ENCODE assay signal across 6 cellular contexts in genomic region chr1:145995964-145996432, GRCh38. TPM values are rescaled to one million over a fixed set of nuclear protein-coding genes. Genes with fewer than 3 reads are reported as not detected.
DNase-seq lines count a peak whose midpoint lies in the region; ATAC-seq and TF ChIP-seq lines count a peak whose summit lies in the region.

No MANE protein-coding gene starts in this region.

- peaks cover 22% of the 10 kb centered on the region for H4K20me1 ChIP-seq in DOHH2 (ENCODE audit: control insufficient read depth, insufficient read depth, low read depth, low read length)

- DNase-seq in left lung = peak in 1 of 2 donors; percentile 38
- no peak for DNase-seq in kidney tubule cell (ENCODE audit: low spot score)

- H3K4me1 ChIP-seq in DOHH2 (ENCODE audit: control insufficient read depth, low read length) = peaks cover 63% of the 10 kb centered on the region
- H3K4me1 ChIP-seq in left lung = peaks cover 21 to 75% of the 10 kb centered on the region in 2 donors

- ATAC-seq in left lung = peak; percentile 4
- no peak for ATAC-seq in GM19455 (IDR thresholded peaks at IDR 0.05; ENCODE audit: unreplicated experiment)
- no peak for ATAC-seq in HG02642 (IDR thresholded peaks at IDR 0.05; ENCODE audit: poor library complexity, unreplicated experiment)

- H3K27me3 ChIP-seq in DOHH2 (ENCODE audit: control insufficient read depth, low read length) (no peaks in the 10 kb centered on the region), left lung (no peaks in the 10 kb centered on the region)

- peaks cover 32% of the 10 kb centered on the region for H3K79me2 ChIP-seq in DOHH2 (ENCODE audit: control insufficient read depth, low read length)

- intact Hi-C loops in left lung (cut with DNase I) = no loop called here

- peak overlapping the region; percentile 91 for H3K4me3 ChIP-seq in DOHH2 (ENCODE audit: low read length)
- peak overlapping the region; percentile 64 to 96 for H3K4me3 ChIP-seq in left lung

- peak overlapping the region; percentile 79 for H3K4me2 ChIP-seq in DOHH2 (ENCODE audit: low read length)

- H3K9me3 ChIP-seq in DOHH2 (ENCODE audit: control insufficient read depth, insufficient read depth, low read length) = no peaks in the 10 kb centered on the region
- no peaks in the 10 kb centered on the region for H3K9me3 ChIP-seq in left lung

- TF ChIP-seq CTCF in DOHH2 (IDR thresholded peaks at IDR 0.05; ENCODE audit: low read depth, low read length, poor library complexity, severe bottlenecking) (no peak), VCaP (conservative IDR thresholded peaks at IDR 0.05) (no peak), left lung (IDR thresholded peaks at IDR 0.05) (no peak)

- no peaks in the 10 kb centered on the region for H3K9me2 ChIP-seq in DOHH2 (replicated peaks; ENCODE audit: control insufficient read depth, low read length)

- peaks cover 59% of the 10 kb centered on the region for H3F3A ChIP-seq in DOHH2 (ENCODE audit: control insufficient read depth, insufficient read depth)

- H3K27ac ChIP-seq in DOHH2 (ENCODE audit: low read depth, low read length) (peak overlapping the region; percentile 95), VCaP (peak overlapping the region; percentile 94), left lung (peak overlapping the region; percentile 92)

- H3K36me3 ChIP-seq in DOHH2 (ENCODE audit: control insufficient read depth, low read length) (peaks cover 43% of the 10 kb centered on the region), left lung (peaks cover 0 to 40% of the 10 kb centered on the region in 2 donors)

RNA-seq across cellular contexts. Expression of gene TXNIP, which starts 0.4 kb away (rescaled TPM):
- total RNA-seq in left lung = 100 to 1,000 TPM; 380 to 422 TPM

RNA-seq across cellular contexts. Expression of gene HJV, which starts 25.5 kb away (rescaled TPM):
- not detected for total RNA-seq in left lung

RNA-seq across cellular contexts. Expression of gene POLR3GL, which starts 31.5 kb away (rescaled TPM):
- 10 to 100 TPM; 19.6 to 20.8 TPM for total RNA-seq in left lung

RNA-seq across cellular contexts. Expression of gene ANKRD34A, which starts 31.6 kb away (rescaled TPM):
- 1 to 10 TPM in 1 of 2 donors, under 1 TPM in 1; 0.82 to 1.2 TPM for total RNA-seq in left lung

RNA-seq across cellular contexts. Expression of gene LIX1L, which starts 38.2 kb away (rescaled TPM):
- 10 to 100 TPM; 28.9 to 32.0 TPM for total RNA-seq in left lung
